ENCODE assay signal across 19 cellular contexts in genomic region chr10:78894089-78894840, GRCh38.
A peak's percentile ranks its signal among the peaks of the same experiment; 100 is the strongest.
DNase-seq lines count a peak whose midpoint lies in the region; ATAC-seq and TF ChIP-seq lines count a peak whose summit lies in the region.
"Had no signal": no experiment of that assay in that cellular context is flagged by ENCODE, and none has a peak within 500 bp of the region (broad histone marks: within the 10 kb centered on the region; RNA-seq: fewer than 3 reads in every experiment).

No MANE protein-coding gene starts in this region.

- H3K27me3 Mint-ChIP-seq in T-helper 17 cell, result peaks cover 28% of the 10 kb centered on the region
- H3K27me3 Mint-ChIP-seq in progenitor cell of endocrine pancreas, result peaks cover 31% of the 10 kb centered on the region

- peaks cover 2% of the 10 kb centered on the region for H3K36me3 Mint-ChIP-seq in T-helper 17 cell (ENCODE audit: low read depth)
- no peaks in the 10 kb centered on the region for H3K36me3 Mint-ChIP-seq in progenitor cell of endocrine pancreas (ENCODE audit: insufficient read depth)

- H3F3A ChIP-seq in SK-N-SH (replicated peaks; ENCODE audit: insufficient read depth), result no peaks in the 10 kb centered on the region

- no peak overlapping the region for H3K4me3 Mint-ChIP-seq in T-helper 17 cell
- no peak overlapping the region for H3K4me3 Mint-ChIP-seq in progenitor cell of endocrine pancreas (ENCODE audit: low read depth)
- H3K4me3 Mint-ChIP-seq: B cell had no signal

- TF ChIP-seq POLR2A in lower leg skin (IDR thresholded peaks at IDR 0.05), result no peak

- no peaks in the 10 kb centered on the region for H3K79me2 ChIP-seq in SK-N-SH (ENCODE audit: insufficient read depth)

- no peaks in the 10 kb centered on the region; the same call in 1 of the 2 replicates for H3K27me3 ChIP-seq in SK-N-SH (ENCODE audit: insufficient read depth)

- CTCF ChIA-PET in SK-N-SH (lab: Yijun Ruan, JAX), result interaction anchor here (1.1 kb wide), 2 partner anchors 20 to 172 kb away, joined by 3 to 5 read pairs; no protein-coding TSS in a partner anchor

- no peaks in the 10 kb centered on the region for H3K4me1 Mint-ChIP-seq in T-helper 17 cell
- H3K4me1 Mint-ChIP-seq in progenitor cell of endocrine pancreas (ENCODE audit: low read depth), result peaks cover 4% of the 10 kb centered on the region
- H3K4me1 Mint-ChIP-seq: B cell had no signal

- no peaks in the 10 kb centered on the region for H3K36me3 ChIP-seq in SK-N-SH (replicated peaks in 1 of 2; ENCODE audit: control insufficient read depth in 1 of 2, insufficient read depth in 2 of 2, low read length in 1 of 2)

- H4K20me1 ChIP-seq in SK-N-SH (ENCODE audit: insufficient read depth), result no peaks in the 10 kb centered on the region

- H3K27ac Mint-ChIP-seq in T-helper 17 cell (peak overlapping the region; percentile 39), progenitor cell of endocrine pancreas (no peak overlapping the region)
- H3K27ac Mint-ChIP-seq: B cell had no signal

- WGBS in lower leg skin, 2 donors, result 92 to 97% methylated on average over 10 to 12 of the region's 12 CpGs
- WGBS in SK-N-SH (ENCODE audit: low lambda C conversion rate), result 59% methylated on average over 7 of the region's 12 CpGs

- no peaks in the 10 kb centered on the region for H3K9me3 ChIP-seq in T-helper 17 cell (ENCODE audit: control insufficient read depth, low read length, poor library complexity, severe bottlenecking)
- no peaks in the 10 kb centered on the region for H3K9me3 ChIP-seq in SK-N-SH

- TF ChIP-seq CTCF in lower leg skin (IDR thresholded peaks at IDR 0.05) (no peak), progenitor cell of endocrine pancreas (IDR thresholded peaks at IDR 0.05; ENCODE audit: unreplicated experiment) (no peak), SK-N-SH (IDR thresholded peaks at IDR 0.05) (no peak)

- H3K27ac ChIP-seq in SK-N-SH (ENCODE audit: low read depth in 2 of 2, low read length in 1 of 2), result no peak overlapping the region

- H3K9me2 ChIP-seq in SK-N-SH, result no peaks in the 10 kb centered on the region

- H2AFZ ChIP-seq in SK-N-SH (ENCODE audit: low read depth), result no peak overlapping the region

- intact Hi-C loops in lower leg skin (cut with DNase I; ENCODE audit: low total_unique reads), result no loop called here

- POLR2A ChIA-PET in SK-N-SH (lab: Yijun Ruan, JAX), result no interaction called here

- H3K4me3 ChIP-seq in lower leg skin (ENCODE audit: low read depth, poor library complexity, severe bottlenecking), result no peak overlapping the region
- H3K4me3 ChIP-seq in SK-N-SH (ENCODE audit: low read depth in 2 of 2, low read length in 1 of 2), result no peak overlapping the region
- H3K4me3 ChIP-seq: GM12878 had no signal

- ATAC-seq in T-helper 17 cell, result no peak
- ATAC-seq: GM12878 had no signal

- H3K4me1 ChIP-seq in SK-N-SH (ENCODE audit: control insufficient read depth in 1 of 2, insufficient read depth in 2 of 2, low read depth in 1 of 2, low read length in 1 of 2), result peaks cover 0 to 15% of the 10 kb centered on the region in 2 experiments; a peak in 2 of 4 replicates

- peak; percentile 47 for DNase-seq in activated CD8-positive, alpha-beta memory T cell treated with anti-CD3 and anti-CD28 coated beads for 24 hours
- no peak for DNase-seq in activated CD8-positive, alpha-beta memory T cell treated with anti-CD3 and anti-CD28 coated beads, Interleukin-2, amount 50 U/mL, for 4 hours
- DNase-seq in T-helper 17 cell (no peak), lower leg skin (ENCODE audit: low spot score in 2 of 2) (peak; percentile 9 to 40), progenitor cell of endocrine pancreas (ENCODE audit: low spot score, unreplicated experiment) (peak; percentile 8), COR-L47 (lab: John Stamatoyannopoulos, UW) (no peak), SK-N-SH (no peak), D341Med (ENCODE audit: low spot score) (no peak)
- DNase-seq: GF-D8, KG1, MV-4-11, NCI-H1694 treated with DMSO at 0.1 percent for 48 hours, NCI-H2227 treated with DMSO at 0.1 percent for 48 hours, NCI-H524, NCI-H82, RPMI8226, SIG-M5 had no signal

- no peak overlapping the region for H3K4me2 ChIP-seq in SK-N-SH

- no peaks in the 10 kb centered on the region for H3K9me3 Mint-ChIP-seq in progenitor cell of endocrine pancreas (ENCODE audit: low read depth)

- TF ChIP-seq EP300 in SK-N-SH (IDR thresholded peaks at IDR 0.05; ENCODE audit: borderline replicate concordance in 1 of 2, low read depth in 1 of 2, low read length in 1 of 2), result no peak

- no peak overlapping the region for H3K9ac ChIP-seq in SK-N-SH

- no peak for TF ChIP-seq RAD21 in SK-N-SH (IDR thresholded peaks at IDR 0.05; ENCODE audit: low read length)

TF ChIP-seq in SK-N-SH, 30 proteins besides CTCF, POLR2A, EP300 and RAD21 (continues in another document):
- TF ChIP-seq EZH2phosphoT487 (IDR thresholded peaks at IDR 0.05; ENCODE audit: borderline replicate concordance, low read depth), result no peak
- no peak for TF ChIP-seq SMC3 (IDR thresholded peaks at IDR 0.05; ENCODE audit: low read depth, low read length)
- no peak for TF ChIP-seq MXI1 (IDR thresholded peaks at IDR 0.05; ENCODE audit: low read depth, low read length)
- no peak for TF ChIP-seq PBX3 (IDR thresholded peaks at IDR 0.05)
- TF ChIP-seq GABPA (IDR thresholded peaks at IDR 0.05; ENCODE audit: low read depth), result no peak
- no peak for TF ChIP-seq TCF12 (IDR thresholded peaks at IDR 0.05)
- no peak for TF ChIP-seq MAX (IDR thresholded peaks at IDR 0.05; ENCODE audit: low read depth)
- no peak for TF ChIP-seq USF2 (IDR thresholded peaks at IDR 0.05; ENCODE audit: borderline replicate concordance, low read depth, low read length)
- no peak for TF ChIP-seq MEF2A (IDR thresholded peaks at IDR 0.05; ENCODE audit: borderline replicate concordance, low read depth)
- TF ChIP-seq ZBTB33 (IDR thresholded peaks at IDR 0.05; ENCODE audit: borderline replicate concordance, low read depth), result no peak
- no peak for TF ChIP-seq TAF1 (IDR thresholded peaks at IDR 0.05; ENCODE audit: borderline replicate concordance, low read depth, low read length)
- no peak for TF ChIP-seq REST (IDR thresholded peaks at IDR 0.05; ENCODE audit: low read depth, low read length)
- no peak for TF ChIP-seq FOXM1 (IDR thresholded peaks at IDR 0.05; ENCODE audit: low read depth)
- no peak for TF ChIP-seq RCOR1 (IDR thresholded peaks at IDR 0.05; ENCODE audit: low read length)

Comparison
In these comparisons a context has a peak if more than half of its experiments do, and no peak if none do; other contexts are left out.
1. DNase-seq: peak in activated CD8-positive, alpha-beta memory T cell treated with anti-CD3 and anti-CD28 coated beads for 24 hours (single experiment), lower leg skin (2 of 2) and progenitor cell of endocrine pancreas (single experiment); none in activated CD8-positive, alpha-beta memory T cell treated with anti-CD3 and anti-CD28 coated beads, Interleukin-2, amount 50 U/mL, for 4 hours (single experiment), T-helper 17 cell (0 of 3), COR-L47 (single experiment), SK-N-SH (single experiment) and D341Med (single experiment).